14 cellular contexts compared by ENCODE assay signal in the genomic region with DNA sequence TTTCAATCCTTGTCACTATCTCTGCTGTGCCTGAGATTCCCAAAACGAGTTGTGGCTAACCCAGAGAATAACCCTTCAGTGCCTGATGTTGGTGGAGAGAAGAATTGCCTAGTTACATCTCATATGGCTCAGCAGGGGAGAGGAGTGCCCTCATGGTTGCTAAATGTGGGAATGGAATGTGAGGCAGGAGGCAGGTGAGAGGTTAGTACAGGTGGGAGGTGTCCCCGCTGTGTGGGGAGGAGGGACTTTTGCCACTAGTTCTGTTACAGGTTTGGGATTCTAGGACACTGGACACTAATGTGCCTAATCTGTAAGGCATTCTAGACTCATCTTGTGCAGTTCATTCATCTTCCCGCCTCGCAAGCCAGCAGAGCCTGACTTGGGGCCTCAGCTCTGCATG. TPM values are rescaled to one million over a fixed set of nuclear protein-coding genes. Genes with fewer than 3 reads are reported as not detected.
DNase-seq lines count a peak whose midpoint lies in the region; ATAC-seq and TF ChIP-seq lines count a peak whose summit lies in the region.
"Had no signal": no experiment of that assay in that cellular context is flagged by ENCODE, and none has a peak within 500 bp of the region (broad histone marks: within the 10 kb centered on the region; RNA-seq: fewer than 3 reads in every experiment).

No MANE protein-coding gene starts in this region.

- H3K27ac Mint-ChIP-seq in WTC11 (no peak overlapping the region), memory B cell (peak overlapping the region; percentile 80), type B pancreatic cell (no peak overlapping the region)
- H3K27ac Mint-ChIP-seq: activated CD8-positive, alpha-beta T cell treated with anti-CD3 and anti-CD28 coated beads, Interleukin-2, amount 10 ng/mL, durations not matched to agents 7 days and 5 days had no signal

- peaks cover 32% of the 10 kb centered on the region for H3K9me3 Mint-ChIP-seq in WTC11
- H3K9me3 Mint-ChIP-seq in memory B cell, result no peaks in the 10 kb centered on the region
- no peaks in the 10 kb centered on the region for H3K9me3 Mint-ChIP-seq in type B pancreatic cell

- peak overlapping the region; percentile 39; the same call in 1 of the 2 replicates for H3K27ac ChIP-seq in C4-2B
- no peak overlapping the region for H3K27ac ChIP-seq in left ventricle myocardium inferior (replicated peaks)
- H3K27ac ChIP-seq: right atrium auricular region had no signal

- CTCF ChIA-PET in WTC11 (lab: Charles Lee), result interaction anchor here (1.2 kb wide), 1 partner anchor 107 kb away, joined by 5 read pairs; no protein-coding TSS in a partner anchor

- peaks cover 13% of the 10 kb centered on the region for H3K4me1 ChIP-seq in left ventricle myocardium inferior

- peak; percentile 97 for ATAC-seq in WTC11
- no peak for ATAC-seq in memory B cell (ENCODE audit: low read depth)
- ATAC-seq: activated CD8-positive, alpha-beta T cell treated with anti-CD3 and anti-CD28 coated beads, Interleukin-2, amount 10 ng/mL, durations not matched to agents 7 days and 5 days; left ventricle myocardium superior had no signal

- peaks cover 35% of the 10 kb centered on the region for H3K4me1 Mint-ChIP-seq in WTC11
- peaks cover 52% of the 10 kb centered on the region for H3K4me1 Mint-ChIP-seq in memory B cell
- peaks cover 12% of the 10 kb centered on the region for H3K4me1 Mint-ChIP-seq in type B pancreatic cell (ENCODE audit: unreplicated experiment)

- POLR2A ChIA-PET in WTC11 (lab: Charles Lee), result no interaction called here

- peaks cover 12% of the 10 kb centered on the region for H3K36me3 ChIP-seq in left ventricle myocardium inferior
- H3K36me3 ChIP-seq: right atrium auricular region had no signal

- intact Hi-C loops in left ventricle myocardium inferior (cut with micrococcal nuclease), result no loop called here

- peak; percentile 88 for DNase-seq in NCI-H146 treated with DMSO at 0.1 percent for 48 hours (lab: John Stamatoyannopoulos, UW; ENCODE audit: unreplicated experiment)
- peak; percentile 52 for DNase-seq in WTC11 (ENCODE audit: low spot score)
- DNase-seq in memory B cell (ENCODE audit: low spot score in 2 of 2), result no peak
- DNase-seq in type B pancreatic cell (ENCODE audit: extremely low spot score, unreplicated experiment), result no peak
- no peak for DNase-seq in stimulated activated CD4-positive, alpha-beta T cell treated with anti-CD3 and anti-CD28 coated beads, Interleukin-2, amount 100 ng/mL, for 24 hours
- no peak for DNase-seq in NCI-H1436 treated with DMSO at 0.1 percent for 48 hours (lab: John Stamatoyannopoulos, UW)
- DNase-seq in left ventricle myocardium inferior, result no peak
- DNase-seq: activated CD8-positive, alpha-beta T cell treated with anti-CD3 and anti-CD28 coated beads, Interleukin-2, amount 10 ng/mL, durations not matched to agents 7 days and 5 days; head of caudate nucleus; left ventricle myocardium superior; OCI-M1 had no signal

- peaks cover 12% of the 10 kb centered on the region for H3K9me3 ChIP-seq in left ventricle myocardium inferior (replicated peaks)

- no peak for TF ChIP-seq CTCF in C4-2B (conservative IDR thresholded peaks at IDR 0.05)
- TF ChIP-seq CTCF in WTC11 (IDR thresholded peaks at IDR 0.05), result no peak
- no peak for TF ChIP-seq CTCF in type B pancreatic cell (conservative IDR thresholded peaks at IDR 0.05)
- no peak for TF ChIP-seq CTCF in left ventricle myocardium inferior (IDR thresholded peaks at IDR 0.05; ENCODE audit: borderline replicate concordance)

- H3K4me3 Mint-ChIP-seq in WTC11, result no peak overlapping the region
- H3K4me3 Mint-ChIP-seq in memory B cell, result peak overlapping the region; percentile 49
- no peak overlapping the region for H3K4me3 Mint-ChIP-seq in type B pancreatic cell
- H3K4me3 Mint-ChIP-seq: activated CD8-positive, alpha-beta T cell treated with anti-CD3 and anti-CD28 coated beads, Interleukin-2, amount 10 ng/mL, durations not matched to agents 7 days and 5 days had no signal

- H3K36me3 Mint-ChIP-seq in WTC11 (peaks cover 29% of the 10 kb centered on the region), memory B cell (peaks cover 12% of the 10 kb centered on the region), type B pancreatic cell (peaks cover 28% of the 10 kb centered on the region)

- no peak overlapping the region for H3K4me3 ChIP-seq in left ventricle myocardium inferior
- H3K4me3 ChIP-seq: right atrium auricular region, SK-N-MC had no signal

- H3K27me3 ChIP-seq in left ventricle myocardium inferior (ENCODE audit: low read depth), result no peaks in the 10 kb centered on the region
- H3K27me3 ChIP-seq: right atrium auricular region had no signal

- no peaks in the 10 kb centered on the region for H3K27me3 Mint-ChIP-seq in WTC11 (ENCODE audit: low read depth)
- no peaks in the 10 kb centered on the region for H3K27me3 Mint-ChIP-seq in memory B cell
- H3K27me3 Mint-ChIP-seq in type B pancreatic cell, result no peaks in the 10 kb centered on the region

TF ChIP-seq in WTC11, 78 proteins besides CTCF, POLR2A, EP300 and RAD21:
- peak; percentile 64; the same call in 1 of the 2 replicates for TF ChIP-seq TEAD1 (CRISPR knock-in tag; IDR thresholded peaks at IDR 0.05)
- no peak for TF ChIP-seq JAZF1 (CRISPR knock-in tag; IDR thresholded peaks at IDR 0.05)
- TF ChIP-seq, protein P1, sequence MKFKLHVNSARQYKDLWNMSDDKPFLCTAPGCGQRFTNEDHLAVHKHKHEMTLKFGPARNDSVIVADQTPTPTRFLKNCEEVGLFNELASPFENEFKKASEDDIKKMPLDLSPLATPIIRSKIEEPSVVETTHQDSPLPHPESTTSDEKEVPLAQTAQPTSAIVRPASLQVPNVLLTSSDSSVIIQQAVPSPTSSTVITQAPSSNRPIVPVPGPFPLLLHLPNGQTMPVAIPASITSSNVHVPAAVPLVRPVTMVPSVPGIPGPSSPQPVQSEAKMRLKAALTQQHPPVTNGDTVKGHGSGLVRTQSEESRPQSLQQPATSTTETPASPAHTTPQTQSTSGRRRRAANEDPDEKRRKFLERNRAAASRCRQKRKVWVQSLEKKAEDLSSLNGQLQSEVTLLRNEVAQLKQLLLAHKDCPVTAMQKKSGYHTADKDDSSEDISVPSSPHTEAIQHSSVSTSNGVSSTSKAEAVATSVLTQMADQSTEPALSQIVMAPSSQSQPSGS (CRISPR knock-in tag; IDR thresholded peaks at IDR 0.05; ENCODE audit: borderline replicate concordance, low read depth), result no peak
- no peak for TF ChIP-seq TCF7 (CRISPR knock-in tag; IDR thresholded peaks at IDR 0.05; ENCODE audit: low read depth)
- TF ChIP-seq ETV6 (CRISPR knock-in tag; IDR thresholded peaks at IDR 0.05), result no peak
- no peak for TF ChIP-seq NFE2L1 (CRISPR knock-in tag; IDR thresholded peaks at IDR 0.05)
- TF ChIP-seq, protein P2, sequence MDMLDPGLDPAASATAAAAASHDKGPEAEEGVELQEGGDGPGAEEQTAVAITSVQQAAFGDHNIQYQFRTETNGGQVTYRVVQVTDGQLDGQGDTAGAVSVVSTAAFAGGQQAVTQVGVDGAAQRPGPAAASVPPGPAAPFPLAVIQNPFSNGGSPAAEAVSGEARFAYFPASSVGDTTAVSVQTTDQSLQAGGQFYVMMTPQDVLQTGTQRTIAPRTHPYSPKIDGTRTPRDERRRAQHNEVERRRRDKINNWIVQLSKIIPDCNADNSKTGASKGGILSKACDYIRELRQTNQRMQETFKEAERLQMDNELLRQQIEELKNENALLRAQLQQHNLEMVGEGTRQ (CRISPR knock-in tag; IDR thresholded peaks at IDR 0.05), result no peak
- TF ChIP-seq, protein P3, sequence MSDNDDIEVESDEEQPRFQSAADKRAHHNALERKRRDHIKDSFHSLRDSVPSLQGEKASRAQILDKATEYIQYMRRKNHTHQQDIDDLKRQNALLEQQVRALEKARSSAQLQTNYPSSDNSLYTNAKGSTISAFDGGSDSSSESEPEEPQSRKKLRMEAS (CRISPR knock-in tag; IDR thresholded peaks at IDR 0.05), result peak; percentile 26; the same call in 1 of the 2 replicates
- TF ChIP-seq ZNF121 (CRISPR knock-in tag; IDR thresholded peaks at IDR 0.05), result no peak

RNA-seq across cellular contexts. Expression of a gene that starts 16.2 kb away (rescaled TPM):
- total RNA-seq in WTC11 (2021) (52.8 to 56.1 TPM (median 54.2 TPM) in 3 replicates), type B pancreatic cell (ENCODE audit: low replicate concordance) (94.1 and 109 TPM in 2 replicates), left ventricle myocardium inferior (111 TPM)

Comparison
In these comparisons a context has a peak if more than half of its experiments do, and no peak if none do; other contexts are left out.
1. DNase-seq: peak in NCI-H146 treated with DMSO at 0.1 percent for 48 hours (single experiment) and WTC11 (single experiment); none in memory B cell (0 of 2), type B pancreatic cell (single experiment), stimulated activated CD4-positive, alpha-beta T cell treated with anti-CD3 and anti-CD28 coated beads, Interleukin-2, amount 100 ng/mL, for 24 hours (0 of 2), NCI-H1436 treated with DMSO at 0.1 percent for 48 hours (single experiment) and left ventricle myocardium inferior (single experiment).